11 cellular contexts compared by ENCODE assay signal in genomic region chr16:4327386-4327781, GRCh38. TPM values are rescaled to one million over a fixed set of nuclear protein-coding genes. Genes with fewer than 3 reads are reported as not detected.
DNase-seq lines count a peak whose midpoint lies in the region; ATAC-seq, FAIRE-seq and TF ChIP-seq lines count a peak whose summit lies in the region.
"Had no signal": no experiment of that assay in that cellular context is flagged by ENCODE, and none has a peak within 500 bp of the region (broad histone marks: within the 10 kb centered on the region; RNA-seq: fewer than 3 reads in every experiment).

No MANE protein-coding gene starts in this region.

- H3K27ac ChIP-seq in thoracic aorta: peak overlapping the region in 1 of 2 donors; percentile 34

- no peaks in the 10 kb centered on the region for H3K27me3 Mint-ChIP-seq in central memory CD8-positive, alpha-beta T cell
- H3K27me3 Mint-ChIP-seq in memory B cell: no peaks in the 10 kb centered on the region
- H3K27me3 Mint-ChIP-seq: naive thymus-derived CD8-positive, alpha-beta T cell had no signal

- H3K27ac Mint-ChIP-seq in central memory CD8-positive, alpha-beta T cell (ENCODE audit: low read depth): no peak overlapping the region
- no peak overlapping the region for H3K27ac Mint-ChIP-seq in memory B cell
- H3K27ac Mint-ChIP-seq: activated CD8-positive, alpha-beta memory T cell treated with anti-CD3 and anti-CD28 coated beads, Interleukin-2, amount 10 ng/mL, durations not matched to agents 7 days and 5 days; naive thymus-derived CD8-positive, alpha-beta T cell had no signal

- no peaks in the 10 kb centered on the region for H3K4me1 Mint-ChIP-seq in central memory CD8-positive, alpha-beta T cell
- peaks cover 8% of the 10 kb centered on the region for H3K4me1 Mint-ChIP-seq in memory B cell

- H3K4me3 Mint-ChIP-seq in central memory CD8-positive, alpha-beta T cell: peak overlapping the region; percentile 65
- H3K4me3 Mint-ChIP-seq in memory B cell: peak overlapping the region; percentile 67
- H3K4me3 Mint-ChIP-seq: activated CD8-positive, alpha-beta memory T cell treated with anti-CD3 and anti-CD28 coated beads, Interleukin-2, amount 10 ng/mL, durations not matched to agents 7 days and 5 days had no signal

- no peak for TF ChIP-seq CTCF in thoracic aorta (IDR thresholded peaks at IDR 0.05)

- H3K4me1 ChIP-seq in thoracic aorta (ENCODE audit: control insufficient read depth in 1 of 2, low read depth in 2 of 2): peaks cover 47 to 84% of the 10 kb centered on the region in 2 donors

- H3K27me3 ChIP-seq in thoracic aorta (replicated peaks; ENCODE audit: insufficient read depth): no peaks in the 10 kb centered on the region

- H3K36me3 Mint-ChIP-seq in central memory CD8-positive, alpha-beta T cell (ENCODE audit: insufficient read depth): no peaks in the 10 kb centered on the region
- H3K36me3 Mint-ChIP-seq in memory B cell: no peaks in the 10 kb centered on the region
- H3K36me3 Mint-ChIP-seq: activated CD8-positive, alpha-beta memory T cell treated with anti-CD3 and anti-CD28 coated beads, Interleukin-2, amount 10 ng/mL, durations not matched to agents 7 days and 5 days; naive thymus-derived CD8-positive, alpha-beta T cell had no signal

- DNase-seq in NCI-H69 (lab: John Stamatoyannopoulos, UW): peak; percentile 40
- no peak for DNase-seq in central memory CD8-positive, alpha-beta T cell (ENCODE audit: low spot score in 2 of 2)
- no peak for DNase-seq in memory B cell (ENCODE audit: low spot score in 2 of 2)
- DNase-seq in thoracic aorta (ENCODE audit: low spot score): no peak
- DNase-seq in urothelium cell line (ENCODE audit: low spot score): no peak
- DNase-seq: DND-41, SW 1271 had no signal

- H3K9me3 Mint-ChIP-seq in central memory CD8-positive, alpha-beta T cell: no peaks in the 10 kb centered on the region
- H3K9me3 Mint-ChIP-seq in memory B cell: no peaks in the 10 kb centered on the region
- H3K9me3 Mint-ChIP-seq: naive thymus-derived CD8-positive, alpha-beta T cell had no signal

- H3K36me3 ChIP-seq in thoracic aorta: peaks cover 6% of the 10 kb centered on the region

- FAIRE-seq in urothelium cell line (lab: Jason Lieb, UNC): no peak

- ATAC-seq in central memory CD8-positive, alpha-beta T cell (replicated peaks; ENCODE audit: extremely low read depth, poor library complexity, severe bottlenecking): no peak
- ATAC-seq in memory B cell (ENCODE audit: low read depth): no peak
- ATAC-seq in thoracic aorta (ENCODE audit: insufficient number of reproducible peaks, low FRiP score, low read depth): no peak
- no peak for ATAC-seq in GM18517 (IDR thresholded peaks at IDR 0.05; ENCODE audit: unreplicated experiment)
- no peak for ATAC-seq in GM21390 (IDR thresholded peaks at IDR 0.05; ENCODE audit: unreplicated experiment)

- peak overlapping the region; percentile 74 for H3K4me3 ChIP-seq in thoracic aorta

- H3K9me3 ChIP-seq in thoracic aorta: no peaks in the 10 kb centered on the region

RNA-seq across cellular contexts. Expression of gene GLIS2, which starts 11.5 kb away (rescaled TPM):
- 10 to 100 TPM; 19.5 to 32.9 TPM for total RNA-seq in thoracic aorta

RNA-seq across cellular contexts. Expression of gene PAM16, which starts 23.7 kb away (rescaled TPM):
- 10 to 100 TPM; 18.4 to 21.1 TPM for total RNA-seq in thoracic aorta

RNA-seq across cellular contexts. Expression of gene VASN, which starts 44.3 kb away (rescaled TPM):
- total RNA-seq in thoracic aorta: 100 to 1,000 TPM; 197 to 217 TPM
- total RNA-seq: activated CD8-positive, alpha-beta memory T cell treated with anti-CD3 and anti-CD28 coated beads, Interleukin-2, amount 10 ng/mL, durations not matched to agents 7 days and 5 days had no signal

RNA-seq across cellular contexts. Expression of gene TFAP4, which starts 54.6 kb away (rescaled TPM):
- 1 to 10 TPM; 3.5 to 7.6 TPM for total RNA-seq in thoracic aorta
